In genomic region chr9:86099695-86100364, GRCh38 we compare ENCODE assay signal across 8 cellular contexts. TPM values are rescaled to one million over a fixed set of nuclear protein-coding genes. Genes with fewer than 3 reads are reported as not detected.
DNase-seq lines count a peak whose midpoint lies in the region; ATAC-seq, FAIRE-seq and TF ChIP-seq lines count a peak whose summit lies in the region.

No MANE protein-coding gene starts in this region.

- TF ChIP-seq CTCF in KMS-11 (conservative IDR thresholded peaks at IDR 0.05; ENCODE audit: low read depth, low read length) (no peak), omental fat pad (IDR thresholded peaks at IDR 0.05) (no peak)

- H3K79me2 ChIP-seq in KMS-11 (ENCODE audit: insufficient read depth, low read depth) = peaks cover 36% of the 10 kb centered on the region

- H3K4me1 Mint-ChIP-seq in activated T-cell treated with anti-CD3 and anti-CD28 coated beads, Interleukin-2, amount 50 U/mL, for 4 hours (ENCODE audit: low read depth) = peaks cover 9% of the 10 kb centered on the region

- peak overlapping the region; percentile 98 for H2AFZ ChIP-seq in KMS-11 (ENCODE audit: low read depth)

- H3K36me3 Mint-ChIP-seq in activated T-cell treated with anti-CD3 and anti-CD28 coated beads, Interleukin-2, amount 50 U/mL, for 4 hours (ENCODE audit: insufficient read depth) = no peaks in the 10 kb centered on the region

- no peaks in the 10 kb centered on the region for H3K9me3 Mint-ChIP-seq in activated T-cell treated with anti-CD3 and anti-CD28 coated beads, Interleukin-2, amount 50 U/mL, for 4 hours

- H3K36me3 ChIP-seq in KMS-11 (ENCODE audit: insufficient read depth) = no peaks in the 10 kb centered on the region

- FAIRE-seq in GM18507 (lab: Jason Lieb, UNC) (peak; percentile 70), frontal cortex (lab: Jason Lieb, UNC) (no peak)

- H4K20me1 ChIP-seq in KMS-11 (ENCODE audit: insufficient read depth) = no peaks in the 10 kb centered on the region; the same call in 1 of the 2 replicates

- H3K27ac ChIP-seq in KMS-11 = peak overlapping the region; percentile 80

- ATAC-seq in activated T-cell treated with anti-CD3 and anti-CD28 coated beads, Interleukin-2, amount 50 U/mL, for 4 hours = peak in 1 of 2 donors; percentile 27
- ATAC-seq in omental fat pad (ENCODE audit: low FRiP score) (peak; percentile 46), HG02763 (IDR thresholded peaks at IDR 0.05; ENCODE audit: unreplicated experiment) (no peak), GM18517 (IDR thresholded peaks at IDR 0.05; ENCODE audit: unreplicated experiment) (no peak)

- DNase-seq in GM18507 (ENCODE audit: extremely low spot score, insufficient read length, low read depth) (no peak), frontal cortex (ENCODE audit: low spot score in 2 of 2) (peak; percentile 31 to 35), omental fat pad (ENCODE audit: low spot score) (no peak), NCI-H345 (lab: John Stamatoyannopoulos, UW) (no peak)
- DNase-seq in activated T-cell treated with anti-CD3 and anti-CD28 coated beads, Interleukin-2, amount 50 U/mL, for 4 hours = no peak

- peak overlapping the region; percentile 87 for H3K4me3 Mint-ChIP-seq in activated T-cell treated with anti-CD3 and anti-CD28 coated beads, Interleukin-2, amount 50 U/mL, for 4 hours

- H3K9ac ChIP-seq in KMS-11 = peak overlapping the region; percentile 80

- H3K27me3 Mint-ChIP-seq in activated T-cell treated with anti-CD3 and anti-CD28 coated beads, Interleukin-2, amount 50 U/mL, for 4 hours (ENCODE audit: low read depth) = peaks cover 37% of the 10 kb centered on the region

- H3K4me3 ChIP-seq in KMS-11 (IDR thresholded peaks at IDR 0.05; ENCODE audit: insufficient read depth, low read depth, low read length) = no peak overlapping the region

- H3K27me3 ChIP-seq in KMS-11 (ENCODE audit: insufficient read depth, low read depth) = no peaks in the 10 kb centered on the region

- H3K4me1 ChIP-seq in KMS-11 (ENCODE audit: low read depth, poor library complexity, severe bottlenecking) = peaks cover 48% of the 10 kb centered on the region

- H3K4me2 ChIP-seq in KMS-11 = peak overlapping the region; percentile 64

RNA-seq across cellular contexts. Expression of gene GOLM1, which starts 0.5 kb away (rescaled TPM):
- total RNA-seq in activated T-cell treated with anti-CD3 and anti-CD28 coated beads, Interleukin-2, amount 50 U/mL, for 4 hours = 1 to 10 TPM; 1.5 to 2.7 (median 1.9) TPM
- 88.9 TPM for total RNA-seq in frontal cortex
- 10 to 100 TPM; 16.1 to 31.7 (median 22.1) TPM for total RNA-seq in omental fat pad

Comparison
In these comparisons a context has a peak if more than half of its experiments do, and no peak if none do; other contexts are left out.
1. DNase-seq: peak in frontal cortex (2 of 2); none in GM18507 (single experiment), activated T-cell treated with anti-CD3 and anti-CD28 coated beads, Interleukin-2, amount 50 U/mL, for 4 hours (single experiment), omental fat pad (single experiment) and NCI-H345 (single experiment).
2. RNA of gene GOLM1, which starts 0.5 kb away (total RNA-seq): 88.9 TPM in frontal cortex (single experiment) and 16.1 to 31.7 TPM in omental fat pad; 1.5 to 2.7 TPM in activated T-cell treated with anti-CD3 and anti-CD28 coated beads, Interleukin-2, amount 50 U/mL, for 4 hours; every median in the first group is over 4 times any median in the second.